In genomic region chr7:129055861-129056464, GRCh38 we compare ENCODE assay signal across 2 cellular contexts.
TF ChIP-seq lines count a peak whose summit lies in the region.

No MANE protein-coding gene starts in this region.

TF ChIP-seq in SK-N-SH, 30 proteins besides CTCF, POLR2A, EP300 and RAD21 (continued from another document):
- TF ChIP-seq IRF3 (IDR thresholded peaks at IDR 0.05; ENCODE audit: low read depth, low read length), result no peak
- no peak for TF ChIP-seq CHD2 (IDR thresholded peaks at IDR 0.05; ENCODE audit: low read length, partially characterized antibody)
- no peak for TF ChIP-seq RCOR1 (IDR thresholded peaks at IDR 0.05; ENCODE audit: low read length)
- no peak for TF ChIP-seq FOXM1 (IDR thresholded peaks at IDR 0.05; ENCODE audit: low read depth)
- TF ChIP-seq FOXJ3 (CRISPR knock-in tag; IDR thresholded peaks at IDR 0.05), result no peak
- TF ChIP-seq NRF1 (IDR thresholded peaks at IDR 0.05; ENCODE audit: low read depth, low read length), result no peak
- TF ChIP-seq JUND (IDR thresholded peaks at IDR 0.05), result no peak
- no peak for TF ChIP-seq ELF1 (IDR thresholded peaks at IDR 0.05)
- TF ChIP-seq SMC3 (IDR thresholded peaks at IDR 0.05; ENCODE audit: low read depth, low read length), result no peak
- no peak for TF ChIP-seq GATA2 (CRISPR knock-in tag; IDR thresholded peaks at IDR 0.05)
- no peak for TF ChIP-seq RXRA (IDR thresholded peaks at IDR 0.05; ENCODE audit: borderline replicate concordance, low read depth)

TF ChIP-seq in SK-N-SH treated with all-trans-retinoic acid at 6 μM for 48 hours, 23 proteins besides CTCF, POLR2A, EP300 and RAD21:
- TF ChIP-seq PATZ1 (CRISPR knock-in tag; IDR thresholded peaks at IDR 0.05; ENCODE audit: borderline replicate concordance), result no peak
- no peak for TF ChIP-seq TOX (CRISPR knock-in tag; IDR thresholded peaks at IDR 0.05; ENCODE audit: borderline replicate concordance)
- no peak for TF ChIP-seq PPARA (CRISPR knock-in tag; IDR thresholded peaks at IDR 0.05; ENCODE audit: borderline replicate concordance)
- TF ChIP-seq CSRNP3 (CRISPR knock-in tag; IDR thresholded peaks at IDR 0.05), result no peak
- TF ChIP-seq ZNF565 (CRISPR knock-in tag; conservative IDR thresholded peaks at IDR 0.05; ENCODE audit: low read depth), result no peak
- no peak for TF ChIP-seq ARNTL (CRISPR knock-in tag; IDR thresholded peaks at IDR 0.05; ENCODE audit: borderline replicate concordance, low read depth)
- no peak for TF ChIP-seq OSR1 (CRISPR knock-in tag; IDR thresholded peaks at IDR 0.05)
- TF ChIP-seq ZNF70 (CRISPR knock-in tag; IDR thresholded peaks at IDR 0.05), result no peak
- no peak for TF ChIP-seq ZC3H10 (CRISPR knock-in tag; IDR thresholded peaks at IDR 0.05)
- TF ChIP-seq TSHZ2 (CRISPR knock-in tag; IDR thresholded peaks at IDR 0.05), result no peak
- TF ChIP-seq CSDC2 (CRISPR knock-in tag; IDR thresholded peaks at IDR 0.05), result no peak
- TF ChIP-seq GLIS3 (CRISPR knock-in tag; IDR thresholded peaks at IDR 0.05), result no peak
